Comparison of ENCODE assay signal across 20 cellular contexts in the genomic region with DNA sequence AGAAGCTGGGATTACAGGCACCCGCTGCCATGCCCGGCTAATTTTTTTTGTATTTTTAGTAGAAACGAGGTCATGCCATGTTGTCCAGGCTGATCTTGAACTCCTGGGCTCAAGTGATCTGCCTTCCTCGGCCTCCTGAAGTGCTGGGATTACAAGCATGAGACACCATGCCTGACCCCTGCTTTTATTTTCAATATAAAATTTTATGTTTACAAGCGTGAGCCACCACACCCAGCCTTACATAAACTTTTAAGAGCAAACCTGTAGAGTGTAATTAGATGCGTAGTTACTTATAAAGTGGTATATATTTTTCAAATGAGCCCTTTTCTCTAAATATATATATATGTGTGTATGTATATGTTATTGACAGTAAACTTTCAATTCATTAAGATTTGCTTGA. TPM values are rescaled to one million over a fixed set of nuclear protein-coding genes. Genes with fewer than 3 reads are reported as not detected.
DNase-seq lines count a peak whose midpoint lies in the region; ATAC-seq, FAIRE-seq and TF ChIP-seq lines count a peak whose summit lies in the region.
"Had no signal": no experiment of that assay in that cellular context is flagged by ENCODE, and none has a peak within 500 bp of the region (broad histone marks: within the 10 kb centered on the region; RNA-seq: fewer than 3 reads in every experiment).

No MANE protein-coding gene starts in this region.

- no peak for TF ChIP-seq EP300 in transverse colon (IDR thresholded peaks at IDR 0.05; ENCODE audit: low read depth)

- WGBS in transverse colon (ENCODE audit: low coverage in 1 of 2), 2 donors, result 68 to 73% methylated on average over 6 of the region's 6 CpGs

- H3K9me3 ChIP-seq in transverse colon, result no peaks in the 10 kb centered on the region
- peaks cover 2% of the 10 kb centered on the region for H3K9me3 ChIP-seq in WERI-Rb-1 (ENCODE audit: severe bottlenecking)
- H3K9me3 ChIP-seq: A549, Caco-2 had no signal

- peak overlapping the region in 3 of 4 donors; percentile 24 to 59 (median 38) for H3K27ac ChIP-seq in transverse colon
- H3K27ac ChIP-seq in WERI-Rb-1, result no peak overlapping the region
- H3K27ac ChIP-seq: 22Rv1; A549; BLaER1 treated with 17β-estradiol and CSF1 and Interleukin-3, amounts not matched to agents 10 nM and 100 nM; C4-2B had no signal

- TF ChIP-seq POLR2A in transverse colon (IDR thresholded peaks at IDR 0.05), result no peak

- peak overlapping the region; percentile 45 for H3K27ac Mint-ChIP-seq in chondrocyte (ENCODE audit: unreplicated experiment)
- H3K27ac Mint-ChIP-seq: CD4-positive, alpha-beta T cell; CD8-positive, alpha-beta T cell had no signal

- H3K9me3 Mint-ChIP-seq in chondrocyte (ENCODE audit: low read depth), result peaks cover 3% of the 10 kb centered on the region
- H3K9me3 Mint-ChIP-seq: CD4-positive, alpha-beta T cell; CD8-positive, alpha-beta T cell had no signal

- TF ChIP-seq CTCF in chondrocyte (IDR thresholded peaks at IDR 0.05) (no peak), transverse colon (IDR thresholded peaks at IDR 0.05) (no peak), WERI-Rb-1 (IDR thresholded peaks at IDR 0.05; ENCODE audit: low read depth, low read length) (no peak)

- intact Hi-C loops in left colon (cut with DNase I, micrococcal nuclease), result loop anchor here in 1 of 2 donors (10.0 kb wide), 1 partner anchor 138 kb away; no protein-coding TSS in a partner anchor
- intact Hi-C loops in transverse colon (cut with DNase I; ENCODE audit: low total_unique reads), result no loop called here

- H3K4me1 Mint-ChIP-seq in chondrocyte (ENCODE audit: low read depth), result peaks cover 29% of the 10 kb centered on the region

- DNase-seq in chondrocyte (ENCODE audit: low spot score) (no peak), left colon (peak in 1 of 2 donors; percentile 14), transverse colon (peak; percentile 34), WERI-Rb-1 (no peak), NCI-H82 treated with DMSO at 0.1 percent for 48 hours (lab: John Stamatoyannopoulos, UW; ENCODE audit: unreplicated experiment) (no peak)
- DNase-seq in activated CD4-positive, CD25-positive, alpha-beta regulatory T cell (lab: John Stamatoyannopoulos, UW), result no peak
- DNase-seq: Caco-2; Calu3; CD4-positive, alpha-beta T cell; CD8-positive, alpha-beta T cell; DMS79 treated with DMSO at 0.1 percent for 48 hours had no signal

- no peaks in the 10 kb centered on the region for H3K27me3 Mint-ChIP-seq in chondrocyte (ENCODE audit: low read depth)
- H3K27me3 Mint-ChIP-seq: B cell; CD4-positive, alpha-beta T cell had no signal

- no peaks in the 10 kb centered on the region for H3K36me3 ChIP-seq in transverse colon
- H3K36me3 ChIP-seq in WERI-Rb-1, result no peaks in the 10 kb centered on the region

- H3K4me1 ChIP-seq in transverse colon, result peaks cover 0 to 40% (median 18%) of the 10 kb centered on the region in 4 donors
- H3K4me1 ChIP-seq: A549, Caco-2 had no signal

- H3K36me3 Mint-ChIP-seq in chondrocyte (ENCODE audit: low read depth), result peaks cover 7% of the 10 kb centered on the region

- FAIRE-seq in G401.6 (lab: Jason Lieb, UNC), result peak; percentile 11
- FAIRE-seq: A549, GM12878, GM12892, GM18507 had no signal

- ATAC-seq in left colon, result peak; percentile 82
- ATAC-seq: A549; CD8-positive, alpha-beta T cell had no signal

- H3K4me3 ChIP-seq in transverse colon, result no peak overlapping the region
- no peak overlapping the region for H3K4me3 ChIP-seq in WERI-Rb-1 (ENCODE audit: low read depth, low read length)
- H3K4me3 ChIP-seq: A549; BLaER1 treated with 17β-estradiol and CSF1 and Interleukin-3, amounts not matched to agents 10 nM and 100 nM; GM12878 had no signal

- H3K4me3 Mint-ChIP-seq in chondrocyte (ENCODE audit: unreplicated experiment), result no peak overlapping the region
- H3K4me3 Mint-ChIP-seq: B cell; CD4-positive, alpha-beta T cell; CD8-positive, alpha-beta T cell had no signal

- no peaks in the 10 kb centered on the region for H3K27me3 ChIP-seq in transverse colon
- no peaks in the 10 kb centered on the region for H3K27me3 ChIP-seq in WERI-Rb-1 (ENCODE audit: insufficient read depth, low read depth, severe bottlenecking)
- H3K27me3 ChIP-seq: BLaER1 treated with 17β-estradiol and CSF1 and Interleukin-3, amounts not matched to agents 10 nM and 100 nM had no signal

- in situ Hi-C loops in transverse colon (cut with MboI; ENCODE audit: low pct_ligation_motif_present in 1 of 4, low pct_unique_long_range_greater_than_20kb in 1 of 4, low sequenced_read_pairs in 3 of 4), result loop anchor here in 1 of 4 donors (10.0 kb wide), 1 partner anchor 128 kb away; no protein-coding TSS in a partner anchor

RNA-seq across cellular contexts. Expression of a gene that starts 8.7 kb away (rescaled TPM):
- total RNA-seq in chondrocyte, result 15.3 to 36.8 TPM (median 33.0 TPM) in 3 replicates
- 10 to 100 TPM; 34.5 to 38.6 TPM for total RNA-seq in left colon
- total RNA-seq in transverse colon, result 100 to 1,000 TPM in 2 of 4 donors, 10 to 100 TPM in 2; 48.0 to 144 (median 100) TPM

RNA-seq across cellular contexts. Expression of a gene that starts 57.6 kb away (rescaled TPM):
- 2.2 to 3.7 TPM (median 2.3 TPM) in 3 replicates for total RNA-seq in chondrocyte
- 1 to 10 TPM in 1 of 2 donors, under 1 TPM in 1; 0.61 to 1.2 TPM for total RNA-seq in left colon
- 1 to 10 TPM in 2 of 4 donors, under 1 TPM in 1, not detected in 1; 0.96 to 3.4 (median 2.9) TPM for total RNA-seq in transverse colon
- total RNA-seq: B cell had no signal
